Comparison of ENCODE assay signal across 18 cellular contexts in the genomic region with DNA sequence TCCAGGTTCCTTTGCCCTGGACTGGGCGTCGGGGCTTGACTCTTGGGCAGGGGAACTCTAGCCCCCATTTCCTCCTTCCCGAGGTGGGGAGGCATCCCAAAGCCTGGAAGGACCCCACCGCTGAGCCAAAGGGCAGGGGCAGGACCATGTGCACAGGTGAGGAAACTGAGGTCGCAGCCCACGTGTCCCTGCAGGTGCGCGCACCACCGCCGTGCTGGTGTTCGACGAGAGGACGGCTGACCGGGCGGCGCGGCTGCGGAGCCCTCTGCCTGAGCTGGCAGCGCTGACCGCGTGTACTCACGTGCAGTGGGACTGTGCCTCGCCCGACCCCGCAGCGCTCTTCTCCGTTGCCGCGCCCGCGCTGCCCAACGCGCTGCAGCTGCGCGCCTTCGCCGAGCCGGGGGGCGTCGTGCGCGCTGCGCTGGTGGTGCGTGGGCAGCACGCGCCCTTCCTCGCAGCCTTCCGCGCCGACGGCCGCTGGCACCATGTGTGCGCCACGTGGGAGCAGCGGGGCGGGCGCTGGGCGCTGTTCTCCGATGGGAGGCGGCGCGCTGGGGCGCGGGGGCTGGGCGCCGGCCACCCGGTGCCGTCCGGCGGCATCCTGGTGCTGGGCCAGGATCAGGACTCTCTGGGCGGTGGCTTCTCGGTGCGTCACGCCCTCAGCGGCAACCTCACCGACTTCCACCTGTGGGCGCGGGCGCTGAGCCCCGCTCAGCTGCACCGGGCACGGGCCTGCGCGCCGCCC. TPM values are rescaled to one million over a fixed set of nuclear protein-coding genes. Genes with fewer than 3 reads are reported as not detected.
DNase-seq lines count a peak whose midpoint lies in the region; ATAC-seq and TF ChIP-seq lines count a peak whose summit lies in the region.
"Had no signal": no experiment of that assay in that cellular context is flagged by ENCODE, and none has a peak within 500 bp of the region (broad histone marks: within the 10 kb centered on the region; RNA-seq: fewer than 3 reads in every experiment).

No MANE protein-coding gene starts in this region.

- TF ChIP-seq POLR2A in spleen (IDR thresholded peaks at IDR 0.05) (no peak), body of pancreas (IDR thresholded peaks at IDR 0.05) (no peak)

- TF ChIP-seq CTCF in GM23338 (conservative IDR thresholded peaks at IDR 0.05; ENCODE audit: low read depth in 2 of 2) (no peak), WTC11 (IDR thresholded peaks at IDR 0.05) (no peak), spleen (IDR thresholded peaks at IDR 0.05 in 8 of 11, conservative IDR thresholded peaks at IDR 0.05 in 3 of 11) (no peak), body of pancreas (IDR thresholded peaks at IDR 0.05) (no peak)

- no peaks in the 10 kb centered on the region for H3K36me3 ChIP-seq in GM23338 (ENCODE audit: insufficient read depth)
- H3K36me3 ChIP-seq in iPS-15b (ENCODE audit: control insufficient read depth, insufficient read depth, low read length) = peaks cover 3% of the 10 kb centered on the region
- H3K36me3 ChIP-seq in spleen = no peaks in the 10 kb centered on the region
- H3K36me3 ChIP-seq in body of pancreas (replicated peaks in 1 of 2; ENCODE audit: insufficient read depth in 1 of 2, low read depth in 2 of 2) = no peaks in the 10 kb centered on the region

- POLR2A ChIA-PET in WTC11 (lab: Charles Lee) = interaction anchor here (1.1 kb wide), 1 partner anchor 25 kb away, joined by 4 read pairs; no protein-coding TSS in a partner anchor

- peak overlapping the region; percentile 47 for H3K4me3 ChIP-seq in GM23338
- peak overlapping the region; percentile 46 for H3K4me3 ChIP-seq in iPS-15b (ENCODE audit: low read depth, low read length)
- peak overlapping the region in 1 of 8 donors; percentile 44 for H3K4me3 ChIP-seq in spleen
- no peak overlapping the region for H3K4me3 ChIP-seq in body of pancreas

- CTCF ChIA-PET in WTC11 (lab: Charles Lee) = interaction anchor here (0.6 to 2.0 kb wide), 13 partner anchors 22 to 403 kb away, joined by 3 to 9 read pairs (median 4); partner anchors contain the start of gene PSMB7

- no peak overlapping the region for H3K9ac ChIP-seq in iPS-15b (ENCODE audit: low read depth, low read length)
- H3K9ac ChIP-seq: SK-N-SH had no signal

- H3K9me2 ChIP-seq in GM23338 (ENCODE audit: insufficient read depth) = no peaks in the 10 kb centered on the region
- H3K9me2 ChIP-seq: SK-N-SH had no signal

- peaks cover 32% of the 10 kb centered on the region for H3K27me3 Mint-ChIP-seq in GM23338 (ENCODE audit: insufficient read depth, low read depth, poor library complexity)
- peaks cover 38% of the 10 kb centered on the region for H3K27me3 Mint-ChIP-seq in WTC11 (ENCODE audit: low read depth)

- 0 out of 2 replicates have a peak, but pooled peaks cover 9% of the 10 kb centered on the region for H3F3A ChIP-seq in GM23338 (replicated peaks; ENCODE audit: low read depth)

- H3K9me3 ChIP-seq in iPS-15b (ENCODE audit: control insufficient read depth, insufficient read depth, low read length) (no peaks in the 10 kb centered on the region), spleen (no peaks in the 10 kb centered on the region), body of pancreas (no peaks in the 10 kb centered on the region)
- H3K9me3 ChIP-seq: SK-N-SH had no signal

- H2AFZ ChIP-seq in GM23338 = peak overlapping the region; percentile 72; the same call in 1 of the 2 replicates

- ATAC-seq in GM23338 = peak; percentile 19
- peak; percentile 6; the same call in 1 of the 2 replicates for ATAC-seq in WTC11
- no peak for ATAC-seq in body of pancreas

- no peak overlapping the region for H3K27ac Mint-ChIP-seq in GM23338
- H3K27ac Mint-ChIP-seq in WTC11 = no peak overlapping the region
- H3K27ac Mint-ChIP-seq: activated T-helper 1 cell treated with anti-CD3 and anti-CD28 coated beads, Interleukin-12 subunit alpha, Interleukin-12 subunit beta, Interleukin-2, Interleukin-4 antibody, amounts not matched to agents 30 ng/mL and 10 ng/mL and 1 ng/mL, durations not matched to agents 14 hours and 24 hours and 36 hours; CD14-positive monocyte; HFFc6; stimulated activated naive B cell treated with anti-CD40 and anti-IgM and Interleukin-4, amounts not matched to agents 10 μg/mL and 1 μg/mL and 100 μg/mL, for 72 hours had no signal

- H3K27ac ChIP-seq in GM23338 (ENCODE audit: low read depth) = no peak overlapping the region
- no peak overlapping the region for H3K27ac ChIP-seq in spleen
- no peak overlapping the region for H3K27ac ChIP-seq in body of pancreas

- intact Hi-C loops in spleen (cut with DNase I; ENCODE audit: low total_unique reads) = no loop called here
- intact Hi-C loops in body of pancreas (cut with DNase I) = no loop called here

- peak overlapping the region; percentile 55 for H3K4me3 Mint-ChIP-seq in GM23338
- H3K4me3 Mint-ChIP-seq in WTC11 = peak overlapping the region; percentile 54
- H3K4me3 Mint-ChIP-seq: activated T-helper 1 cell treated with anti-CD3 and anti-CD28 coated beads, Interleukin-12 subunit alpha, Interleukin-12 subunit beta, Interleukin-2, Interleukin-4 antibody, amounts not matched to agents 30 ng/mL and 10 ng/mL and 1 ng/mL, durations not matched to agents 14 hours and 24 hours and 36 hours; HFFc6 had no signal

- H3K4me1 ChIP-seq in GM23338 (ENCODE audit: insufficient read depth) (0 out of 2 replicates have a peak, but pooled peaks cover 8% of the 10 kb centered on the region), iPS-15b (ENCODE audit: control insufficient read depth, insufficient read depth, low read length) (peaks cover 6% of the 10 kb centered on the region), spleen (peaks cover 0 to 32% (median 19%) of the 10 kb centered on the region in 6 donors), body of pancreas (peaks cover 17% of the 10 kb centered on the region)

- H3K79me2 ChIP-seq in GM23338 (replicated peaks; ENCODE audit: insufficient read depth) = no peaks in the 10 kb centered on the region

- no peaks in the 10 kb centered on the region for H4K20me1 ChIP-seq in GM23338 (replicated peaks; ENCODE audit: insufficient read depth)

- DNase-seq in GM23338 (ENCODE audit: low spot score) (peak; percentile 54), WTC11 (ENCODE audit: low spot score) (no peak), spleen (peak; percentile 53), amniotic stem cell (lab: John Stamatoyannopoulos, UW) (no peak), UCSD-AML1 (lab: John Stamatoyannopoulos, UW; ENCODE audit: unreplicated experiment) (no peak), body of pancreas (no peak)
- DNase-seq: HFFc6; Kasumi-1; NCI-H1417 treated with DMSO at 0.1 percent for 48 hours; nucleus accumbens; stimulated activated naive B cell treated with anti-CD40 and anti-IgM and Interleukin-4, amounts not matched to agents 10 μg/mL and 1 μg/mL and 100 μg/mL, for 72 hours had no signal

- H3K36me3 Mint-ChIP-seq in GM23338 (ENCODE audit: low read depth) (no peaks in the 10 kb centered on the region), WTC11 (no peaks in the 10 kb centered on the region)
- H3K36me3 Mint-ChIP-seq: CD14-positive monocyte; stimulated activated naive B cell treated with anti-CD40 and anti-IgM and Interleukin-4, amounts not matched to agents 10 μg/mL and 1 μg/mL and 100 μg/mL, for 72 hours had no signal

- H3K9me3 Mint-ChIP-seq in GM23338 = no peaks in the 10 kb centered on the region; the same call in 2 of the 3 replicates
- H3K9me3 Mint-ChIP-seq in WTC11 = no peaks in the 10 kb centered on the region
- H3K9me3 Mint-ChIP-seq: activated T-helper 1 cell treated with anti-CD3 and anti-CD28 coated beads, Interleukin-12 subunit alpha, Interleukin-12 subunit beta, Interleukin-2, Interleukin-4 antibody, amounts not matched to agents 30 ng/mL and 10 ng/mL and 1 ng/mL, durations not matched to agents 14 hours and 24 hours and 36 hours; HFFc6; stimulated activated naive B cell treated with anti-CD40 and anti-IgM and Interleukin-4, amounts not matched to agents 10 μg/mL and 1 μg/mL and 100 μg/mL, for 72 hours had no signal

- H3K27me3 ChIP-seq in GM23338 (ENCODE audit: insufficient read depth) (peaks cover 27% of the 10 kb centered on the region), iPS-15b (ENCODE audit: control insufficient read depth, insufficient read depth, low read length) (peaks cover 31% of the 10 kb centered on the region), spleen (replicated peaks in 1 of 7) (peaks cover 0 to 67% (median 44%) of the 10 kb centered on the region in 7 donors), body of pancreas (peaks cover 0 to 6% of the 10 kb centered on the region in 2 donors)

- peak overlapping the region; percentile 76 for H3K4me2 ChIP-seq in GM23338
- H3K4me2 ChIP-seq: SK-N-SH had no signal

- peaks cover 17% of the 10 kb centered on the region for H3K4me1 Mint-ChIP-seq in GM23338
- H3K4me1 Mint-ChIP-seq in WTC11 = peaks cover 26% of the 10 kb centered on the region

- WGBS in spleen, 5 donors = 38 to 57% (median 45%) methylated on average over 24 to 85 of the region's 85 CpGs
- 21 to 77% methylated on average over 5 to 55 of the region's 85 CpGs for WGBS in body of pancreas, 2 donors

TF ChIP-seq in WTC11, 78 proteins besides CTCF, POLR2A, EP300 and RAD21 (continues in another document):
- TF ChIP-seq ZNF423 (CRISPR knock-in tag; IDR thresholded peaks at IDR 0.05) = no peak
- TF ChIP-seq ATF3 (CRISPR knock-in tag; conservative IDR thresholded peaks at IDR 0.05) = no peak
- TF ChIP-seq SMAD4 (CRISPR knock-in tag; IDR thresholded peaks at IDR 0.05) = no peak

RNA-seq across cellular contexts. Expression of gene ADGRD2, which starts 2.8 kb away (rescaled TPM):
- total RNA-seq in GM23338 (2014; rRNA removed; shearing (Covaris generic)) = 0.45 TPM in 1 of 2 replicates, not detected in the other
- polyA plus RNA-seq in GM23338 (2016; fragmentation: Nextera tagmentation; extraction: Ambion mirVana) (0.78 and 0.89 TPM in 2 replicates), spleen (under 1 TPM in 1 of 3 donors, not detected in 2; 0.15 TPM)
- total RNA-seq in WTC11 (2021) (0.61 to 1.6 TPM (median 1.3 TPM) in 3 replicates), spleen (under 1 TPM in 4 of 7 donors, not detected in 3; 0.18 to 0.50 (median 0.33) TPM), body of pancreas (not detected)
- total RNA-seq: activated T-helper 1 cell treated with anti-CD3 and anti-CD28 coated beads, Interleukin-12 subunit alpha, Interleukin-12 subunit beta, Interleukin-2, Interleukin-4 antibody, amounts not matched to agents 30 ng/mL and 10 ng/mL and 1 ng/mL, durations not matched to agents 14 hours and 24 hours and 36 hours; HFFc6; mesenteric fat pad; skeletal muscle tissue had no signal
- polyA plus RNA-seq: CD14-positive monocyte had no signal

RNA-seq across cellular contexts. Expression of gene PSMB7, which starts 37.8 kb away (rescaled TPM):
- total RNA-seq in GM23338 (2014; rRNA removed; shearing (Covaris generic)) = 255 and 364 TPM in 2 replicates
- polyA plus RNA-seq in GM23338 (2016; fragmentation: Nextera tagmentation; extraction: Ambion mirVana) (238 and 268 TPM in 2 replicates), spleen (100 to 1,000 TPM; 113 to 143 (median 115) TPM)
- total RNA-seq in WTC11 (2021) (160 to 187 TPM (median 164 TPM) in 3 replicates), spleen (100 to 1,000 TPM in 3 of 7 donors, 10 to 100 TPM in 4; 71.3 to 123 (median 82.6) TPM), body of pancreas (10 to 100 TPM; 31.6 to 93.9 TPM)

RNA-seq across cellular contexts. Expression of gene NR5A1, which starts 54.2 kb away (rescaled TPM):
- 0.21 and 5.7 TPM in 2 replicates for total RNA-seq in GM23338 (2014; rRNA removed; shearing (Covaris generic))
- not detected in 2 replicates for polyA plus RNA-seq in GM23338 (2016; fragmentation: Nextera tagmentation; extraction: Ambion mirVana)
- total RNA-seq in WTC11 (2021) = 0.39 to 0.77 TPM (median 0.60 TPM) in 3 replicates
- 100 to 1,000 TPM; 127 to 378 (median 231) TPM for total RNA-seq in spleen
- polyA plus RNA-seq in spleen = 100 to 1,000 TPM in 1 of 3 donors, 10 to 100 TPM in 2; 46.5 to 182 (median 65.0) TPM
- total RNA-seq in body of pancreas = not detected
- total RNA-seq: activated T-helper 1 cell treated with anti-CD3 and anti-CD28 coated beads, Interleukin-12 subunit alpha, Interleukin-12 subunit beta, Interleukin-2, Interleukin-4 antibody, amounts not matched to agents 30 ng/mL and 10 ng/mL and 1 ng/mL, durations not matched to agents 14 hours and 24 hours and 36 hours; Daoy; HFFc6; mesenteric fat pad; skeletal muscle tissue had no signal
- polyA plus RNA-seq: CD14-positive monocyte, SK-N-SH had no signal

Comparison
In these comparisons a context has a peak if more than half of its experiments do, and no peak if none do; other contexts are left out.
1. DNase-seq: peak in GM23338 (single experiment) and spleen (single experiment); none in WTC11 (single experiment), amniotic stem cell (single experiment), UCSD-AML1 (single experiment) and body of pancreas (0 of 4).
2. H3K4me3 ChIP-seq: peak in GM23338 (single experiment) and iPS-15b (single experiment); none in body of pancreas (0 of 2).
3. RNA of gene NR5A1, which starts 54.2 kb away (total RNA-seq): 127 to 378 TPM in spleen; 0.39 to 0.77 TPM in WTC11, 0.21 to 5.7 TPM in GM23338 and not detected in body of pancreas; every median in the first group is over 10 times any median in the second.